9 cellular contexts compared by ENCODE assay signal in genomic region chr16:8863594-8864424, GRCh38. TPM values are rescaled to one million over a fixed set of nuclear protein-coding genes. Genes with fewer than 3 reads are reported as not detected.
DNase-seq lines count a peak whose midpoint lies in the region; ATAC-seq, FAIRE-seq and TF ChIP-seq lines count a peak whose summit lies in the region.
"Had no signal": no experiment of that assay in that cellular context is flagged by ENCODE, and none has a peak within 500 bp of the region (broad histone marks: within the 10 kb centered on the region; RNA-seq: fewer than 3 reads in every experiment).

No MANE protein-coding gene starts in this region.

- peaks cover 18% of the 10 kb centered on the region for H3K9me1 ChIP-seq in K562 (ENCODE audit: control insufficient read depth, insufficient read depth, low read length)

- H2AFZ ChIP-seq in K562 (ENCODE audit: low read depth, low read length), result no peak overlapping the region

- no peak overlapping the region for H3K4me2 ChIP-seq in K562 (ENCODE audit: insufficient read depth, low read length)

- no peaks in the 10 kb centered on the region for H3K9me3 Mint-ChIP-seq in activated T-helper 1 cell treated with anti-CD3 and anti-CD28 coated beads, Interleukin-12 subunit alpha, Interleukin-12 subunit beta, Interleukin-2, Interleukin-4 antibody, amounts not matched to agents 30 ng/mL and 10 ng/mL and 1 ng/mL, durations not matched to agents 14 hours and 24 hours and 36 hours

- H3K79me2 ChIP-seq in K562 (ENCODE audit: control insufficient read depth, insufficient read depth, low read length), result peaks cover 88% of the 10 kb centered on the region

- TF ChIP-seq POLR2A in K562 (conservative IDR thresholded peaks at IDR 0.05), result no peak

- TF ChIP-seq RAD21 in K562 (CRISPR knock-in tag; conservative IDR thresholded peaks at IDR 0.05 in 1 of 2, IDR thresholded peaks at IDR 0.05 in 1 of 2), result peak in 1 of 2 experiments; percentile 48; a peak in 2 of 4 replicates
- peak; percentile 48 to 70 for TF ChIP-seq RAD21 in liver (IDR thresholded peaks at IDR 0.05)

- H3K4me1 ChIP-seq in HEK293 (ENCODE audit: control insufficient read depth, insufficient read depth, low read length), result peaks cover 8% of the 10 kb centered on the region
- peaks cover 47 to 77% of the 10 kb centered on the region in 2 experiments for H3K4me1 ChIP-seq in K562 (replicated peaks in 1 of 2; ENCODE audit: control insufficient read depth in 2 of 2, insufficient read depth in 2 of 2, low read length in 2 of 2)
- peaks cover 29 to 79% (median 61%) of the 10 kb centered on the region in 4 donors for H3K4me1 ChIP-seq in liver (ENCODE audit: control insufficient read depth in 4 of 4, insufficient read depth in 4 of 4, low read length in 3 of 4)
- peaks cover 20% of the 10 kb centered on the region for H3K4me1 ChIP-seq in SJCRH30

- in situ Hi-C loops in K562 (cut with MboI), result no loop called here

- H3K9ac ChIP-seq in K562 (ENCODE audit: insufficient read depth in 1 of 2, low read depth in 2 of 2, low read length in 2 of 2), result peak overlapping the region in 1 of 2 experiments; percentile 53; a peak in 2 of 4 replicates
- H3K9ac ChIP-seq in liver (ENCODE audit: low read depth in 1 of 2, low read length in 2 of 2), result peak overlapping the region in 1 of 2 donors; percentile 15

- no peak for TF ChIP-seq EP300 in K562 (IDR thresholded peaks at IDR 0.05; ENCODE audit: low read length)

- intact Hi-C loops in K562 (cut with micrococcal nuclease), result no loop called here
- intact Hi-C loops in activated T-helper 1 cell treated with anti-CD3 and anti-CD28 coated beads, Interleukin-12 subunit alpha, Interleukin-12 subunit beta, Interleukin-2, Interleukin-4 antibody, amounts not matched to agents 30 ng/mL and 10 ng/mL and 1 ng/mL, durations not matched to agents 14 hours and 24 hours and 36 hours (cut with micrococcal nuclease), result loop anchor here (10.0 kb wide), 1 partner anchor 1881 kb away; the partner anchor contains the start of gene NUBP1

- no peak for TF ChIP-seq CTCF in 22Rv1 (IDR thresholded peaks at IDR 0.05)
- peak; percentile 16; the same call in 1 of the 2 replicates for TF ChIP-seq CTCF in HEK293 (tag by site-specific recombination; IDR thresholded peaks at IDR 0.05)
- peak; percentile 33 to 63 (median 37); a peak in 4 of 6 replicates for TF ChIP-seq CTCF in K562 (IDR thresholded peaks at IDR 0.05 in 2 of 3, conservative IDR thresholded peaks at IDR 0.05 in 1 of 3; ENCODE audit: insufficient read depth in 2 of 3, low read depth in 1 of 3, low read length in 3 of 3)
- peak; percentile 43 for TF ChIP-seq CTCF in liver (IDR thresholded peaks at IDR 0.05; ENCODE audit: low read depth, low read length, missing input control)

- 65% methylated on average over 17 of the region's 17 CpGs for WGBS in K562 (ENCODE audit: insufficient coverage, low coverage, missing lambda C conversion rate)
- 27% methylated on average over 17 of the region's 17 CpGs for WGBS in liver

- CTCF ChIA-PET in HEK293 (lab: Yijun Ruan, JAX), result interaction anchor here (0.9 to 4.2 kb wide), 2 partner anchors 9 to 16 kb away, joined by 5 to 28 read pairs; no protein-coding TSS in a partner anchor
- CTCF ChIA-PET in K562 (lab: Yijun Ruan, JAX; ENCODE audit: low intra/inter-chr PET ratio), result interaction anchor here (0.7 to 1.1 kb wide), 3 partner anchors 17 to 270 kb away, joined by 3 to 4 read pairs (median 4); no protein-coding TSS in a partner anchor

- POLR2A ChIA-PET in HEK293 (lab: Yijun Ruan, JAX) (interaction anchor here (1.0 to 1.6 kb wide), 2 partner anchors 10 to 12 kb away, joined by 3 read pairs; no protein-coding TSS in a partner anchor), K562 (lab: Yijun Ruan, JAX) (interaction anchor here (0.7 to 1.7 kb wide), 5 partner anchors 10 to 145 kb away, joined by 3 to 11 read pairs (median 3); partner anchors contain the start of gene LITAFD)

- H3K27me3 ChIP-seq in K562 (ENCODE audit: control insufficient read depth in 2 of 2, insufficient read depth in 2 of 2, low read length in 2 of 2) (no peaks in the 10 kb centered on the region), liver (ENCODE audit: control insufficient read depth in 4 of 4, insufficient read depth in 4 of 4, low read length in 3 of 4) (no peaks in the 10 kb centered on the region), SJCRH30 (no peaks in the 10 kb centered on the region)

- BruUV-seq in K562 (replicated peaks; lab: Mats Ljungman, UMichigan), result no TSS peak

- H3K27ac Mint-ChIP-seq in activated T-helper 1 cell treated with anti-CD3 and anti-CD28 coated beads, Interleukin-12 subunit alpha, Interleukin-12 subunit beta, Interleukin-2, Interleukin-4 antibody, amounts not matched to agents 30 ng/mL and 10 ng/mL and 1 ng/mL, durations not matched to agents 14 hours and 24 hours and 36 hours, result no peak overlapping the region

- H3K27ac ChIP-seq in 22Rv1 (peak overlapping the region; percentile 46), HEK293 (ENCODE audit: extremely low read depth, low read depth, low read length) (no peak overlapping the region), K562 (ENCODE audit: extremely low read depth, low read depth, low read length) (no peak overlapping the region), liver (ENCODE audit: low read depth in 1 of 2, low read length in 2 of 2) (peak overlapping the region; percentile 91 to 93), SJCRH30 (no peak overlapping the region)

- no peak overlapping the region for H3K4me3 Mint-ChIP-seq in activated T-helper 1 cell treated with anti-CD3 and anti-CD28 coated beads, Interleukin-12 subunit alpha, Interleukin-12 subunit beta, Interleukin-2, Interleukin-4 antibody, amounts not matched to agents 30 ng/mL and 10 ng/mL and 1 ng/mL, durations not matched to agents 14 hours and 24 hours and 36 hours

- peaks cover 7% of the 10 kb centered on the region for H3K36me3 Mint-ChIP-seq in activated T-helper 1 cell treated with anti-CD3 and anti-CD28 coated beads, Interleukin-12 subunit alpha, Interleukin-12 subunit beta, Interleukin-2, Interleukin-4 antibody, amounts not matched to agents 30 ng/mL and 10 ng/mL and 1 ng/mL, durations not matched to agents 14 hours and 24 hours and 36 hours (ENCODE audit: low read depth)

- no peaks in the 10 kb centered on the region for H3K9me3 ChIP-seq in HEK293 (ENCODE audit: control insufficient read depth, insufficient read depth, low read depth, low read length)
- no peaks in the 10 kb centered on the region for H3K9me3 ChIP-seq in K562 (replicated peaks; ENCODE audit: control insufficient read depth, insufficient read depth, low read depth, low read length)
- H3K9me3 ChIP-seq in liver (ENCODE audit: control insufficient read depth in 4 of 4, low read length in 3 of 4), result no peaks in the 10 kb centered on the region
- no peaks in the 10 kb centered on the region for H3K9me3 ChIP-seq in SJCRH30 (replicated peaks)

- ATAC-seq in K562, result peak; percentile 75
- no peak for ATAC-seq in GM18517 (IDR thresholded peaks at IDR 0.05; ENCODE audit: unreplicated experiment)

- peak; percentile 93 for FAIRE-seq in K562 (lab: Jason Lieb, UNC)

- peaks cover 37% of the 10 kb centered on the region for H3K4me1 Mint-ChIP-seq in activated T-helper 1 cell treated with anti-CD3 and anti-CD28 coated beads, Interleukin-12 subunit alpha, Interleukin-12 subunit beta, Interleukin-2, Interleukin-4 antibody, amounts not matched to agents 30 ng/mL and 10 ng/mL and 1 ng/mL, durations not matched to agents 14 hours and 24 hours and 36 hours (ENCODE audit: low read depth)

- no peak overlapping the region for H3K4me3 ChIP-seq in HEK293 (ENCODE audit: low read depth, low read length)
- no peak overlapping the region for H3K4me3 ChIP-seq in K562
- peak overlapping the region in 1 of 3 donors; percentile 4 for H3K4me3 ChIP-seq in liver (ENCODE audit: low read depth in 1 of 3, low read length in 3 of 3)
- H3K4me3 ChIP-seq in SJCRH30, result no peak overlapping the region

- no peaks in the 10 kb centered on the region for H3K27me3 Mint-ChIP-seq in activated T-helper 1 cell treated with anti-CD3 and anti-CD28 coated beads, Interleukin-12 subunit alpha, Interleukin-12 subunit beta, Interleukin-2, Interleukin-4 antibody, amounts not matched to agents 30 ng/mL and 10 ng/mL and 1 ng/mL, durations not matched to agents 14 hours and 24 hours and 36 hours (ENCODE audit: insufficient read depth)

- H3K36me3 ChIP-seq in HEK293 (ENCODE audit: control insufficient read depth in 2 of 2, insufficient read depth in 1 of 2, low read length in 2 of 2), result peaks cover 0 to 26% of the 10 kb centered on the region in 2 experiments; a peak in 2 of 3 replicates
- peaks cover 27% of the 10 kb centered on the region; the same call in 1 of the 3 replicates for H3K36me3 ChIP-seq in K562 (ENCODE audit: control insufficient read depth, insufficient read depth, low read length)
- peaks cover 0 to 2% (median 0%) of the 10 kb centered on the region in 4 donors for H3K36me3 ChIP-seq in liver (ENCODE audit: control insufficient read depth in 4 of 4, insufficient read depth in 3 of 4, low read depth in 1 of 4, low read length in 3 of 4)
- peaks cover 19% of the 10 kb centered on the region for H3K36me3 ChIP-seq in SJCRH30

- H4K20me1 ChIP-seq in K562 (replicated peaks; ENCODE audit: control insufficient read depth, insufficient read depth, low read length), result peaks cover 55% of the 10 kb centered on the region

- peak; percentile 49 to 74 (median 60) for DNase-seq in K562 (ENCODE audit: extremely low read depth in 1 of 4, low spot score in 3 of 4)
- no peak for DNase-seq in activated T-helper 1 cell treated with anti-CD3 and anti-CD28 coated beads, Interleukin-12 subunit alpha, Interleukin-12 subunit beta, Interleukin-2, Interleukin-4 antibody, amounts not matched to agents 30 ng/mL and 10 ng/mL and 1 ng/mL, durations not matched to agents 14 hours and 24 hours and 36 hours (ENCODE audit: low spot score)
- no peak for DNase-seq in activated CD8-positive, alpha-beta memory T cell treated with anti-CD3 and anti-CD28 coated beads, Interleukin-2, amount 50 U/mL, for 4 hours
- DNase-seq in SJCRH30, result no peak

RNA-seq across cellular contexts. Expression of gene CARHSP1, which starts 5.0 kb away (rescaled TPM):
- total RNA-seq in K562 (2011; cell fraction: chromatin; rRNA removed; ENCODE audit: low replicate concordance), result 20.8 and 44.6 TPM in 2 replicates
- 34.7 and 35.1 TPM in 2 replicates for total RNA-seq in K562 (2011; cell fraction: nucleolus; rRNA removed)
- total RNA-seq in K562 (2011; cell fraction: nucleoplasm; rRNA removed), result 29.4 and 42.3 TPM in 2 replicates
- total RNA-seq in K562 (2014; rRNA removed) (112 and 114 TPM in 2 replicates), K562 (2014; rRNA removed; fragmentation: Illumina TruSeq; extraction: Trizol) (27.0 and 41.1 TPM in 2 replicates), K562 (2015; rRNA removed; fragmentation: Illumina TruSeq; extraction: Trizol) (65.2 and 68.5 TPM in 2 replicates), K562 (2021) (74.5 and 78.0 TPM in 2 replicates), liver (100 to 1,000 TPM in 1 of 2 donors, 10 to 100 TPM in 1; 81.2 to 162 TPM)
- polyA plus RNA-seq in K562 (2011; rRNA removed) (37.0 and 40.8 TPM in 2 replicates), K562 (2014; fragmentation: Illumina TruSeq; extraction: Trizol) (40.4 and 87.0 TPM in 2 replicates), K562 (2014; fragmentation: Nextera tagmentation; extraction: Ambion mirVana) (10 to 100 TPM in 1 of 2 experiments, 1 to 10 TPM in 1; 5.8 to 17.1 TPM), K562 (2014; rRNA removed) (97.9 and 104 TPM in 2 replicates), liver (100 to 1,000 TPM in 1 of 2 donors, 10 to 100 TPM in 1; 96.9 to 141 TPM)
- polyA plus RNA-seq in K562 (2011; cell fraction: cytosol; rRNA removed), result 46.0 and 113 TPM in 2 replicates
- 25.6 and 34.1 TPM in 2 replicates for polyA plus RNA-seq in K562 (2011; cell fraction: nucleus; rRNA removed)
- polyA plus RNA-seq in K562 (2012), result 72.1 and 96.6 TPM in 2 replicates
- 39.1 and 58.1 TPM in 2 replicates for polyA minus RNA-seq in K562 (2011; rRNA and poly(A)+ RNA removed)
- polyA minus RNA-seq in K562 (2011; cell fraction: cytosol; rRNA and poly(A)+ RNA removed), result 34.9 and 36.6 TPM in 2 replicates
- 12.1 and 17.4 TPM in 2 replicates for polyA minus RNA-seq in K562 (2011; cell fraction: nucleus; rRNA and poly(A)+ RNA removed)
- 79.4 and 80.5 TPM in 2 replicates for total RNA-seq in activated T-helper 1 cell treated with anti-CD3 and anti-CD28 coated beads, Interleukin-12 subunit alpha, Interleukin-12 subunit beta, Interleukin-2, Interleukin-4 antibody, amounts not matched to agents 30 ng/mL and 10 ng/mL and 1 ng/mL, durations not matched to agents 14 hours and 24 hours and 36 hours
- 196 and 233 TPM in 2 replicates for total RNA-seq in SJCRH30 (2014; rRNA removed; shearing (Covaris generic))

RNA-seq across cellular contexts. Expression of gene LITAFD, which starts 18.3 kb away (rescaled TPM):
- not detected in 2 replicates for total RNA-seq in K562 (2011; cell fraction: chromatin; rRNA removed; ENCODE audit: low replicate concordance)
- not detected in 2 replicates for total RNA-seq in K562 (2011; cell fraction: nucleolus; rRNA removed)
- not detected in 2 replicates for total RNA-seq in K562 (2011; cell fraction: nucleoplasm; rRNA removed)
- not detected in 2 replicates for total RNA-seq in K562 (2014; rRNA removed)
- not detected in 2 replicates for total RNA-seq in K562 (2014; rRNA removed; fragmentation: Illumina TruSeq; extraction: Trizol)
- not detected in 2 replicates for total RNA-seq in K562 (2015; rRNA removed; fragmentation: Illumina TruSeq; extraction: Trizol)
- not detected in 2 replicates for total RNA-seq in K562 (2021)
- polyA plus RNA-seq in K562 (2011; rRNA removed), result not detected in 2 replicates
- not detected in 2 replicates for polyA plus RNA-seq in K562 (2011; cell fraction: cytosol; rRNA removed)
- polyA plus RNA-seq in K562 (2011; cell fraction: nucleus; rRNA removed), result not detected in 2 replicates
- polyA plus RNA-seq in K562 (2012), result not detected in 2 replicates
- not detected in 2 replicates for polyA plus RNA-seq in K562 (2014; fragmentation: Illumina TruSeq; extraction: Trizol)
- not detected for polyA plus RNA-seq in K562 (2014; fragmentation: Nextera tagmentation; extraction: Ambion mirVana)
- not detected in 2 replicates for polyA plus RNA-seq in K562 (2014; rRNA removed)
- not detected in 2 replicates for polyA minus RNA-seq in K562 (2011; rRNA and poly(A)+ RNA removed)
- polyA minus RNA-seq in K562 (2011; cell fraction: cytosol; rRNA and poly(A)+ RNA removed), result not detected in 2 replicates
- polyA minus RNA-seq in K562 (2011; cell fraction: nucleus; rRNA and poly(A)+ RNA removed), result not detected in 2 replicates
- total RNA-seq in liver, result not detected
- polyA plus RNA-seq in liver, result not detected
- not detected in 2 replicates for total RNA-seq in activated T-helper 1 cell treated with anti-CD3 and anti-CD28 coated beads, Interleukin-12 subunit alpha, Interleukin-12 subunit beta, Interleukin-2, Interleukin-4 antibody, amounts not matched to agents 30 ng/mL and 10 ng/mL and 1 ng/mL, durations not matched to agents 14 hours and 24 hours and 36 hours
- not detected in 2 replicates for total RNA-seq in SJCRH30 (2014; rRNA removed; shearing (Covaris generic))
- total RNA-seq: fibroblast of lung had no signal
- polyA plus RNA-seq: fibroblast of lung had no signal

Comparison
In these comparisons a context has a peak if more than half of its experiments do, and no peak if none do; other contexts are left out.
1. H3K27ac ChIP-seq: peak in 22Rv1 (single experiment) and liver (2 of 2); none in HEK293 (single experiment), K562 (single experiment) and SJCRH30 (single experiment).
2. DNase-seq: peak in K562 (4 of 4); none in activated T-helper 1 cell treated with anti-CD3 and anti-CD28 coated beads, Interleukin-12 subunit alpha, Interleukin-12 subunit beta, Interleukin-2, Interleukin-4 antibody, amounts not matched to agents 30 ng/mL and 10 ng/mL and 1 ng/mL, durations not matched to agents 14 hours and 24 hours and 36 hours (single experiment), activated CD8-positive, alpha-beta memory T cell treated with anti-CD3 and anti-CD28 coated beads, Interleukin-2, amount 50 U/mL, for 4 hours (single experiment) and SJCRH30 (0 of 2).